Comparison of ENCODE assay signal across 15 cellular contexts in genomic region chr1:234197839-234198238, GRCh38.
"Had no signal": no experiment of that assay in that cellular context is flagged by ENCODE, and none has a peak within 500 bp of the region (broad histone marks: within the 10 kb centered on the region; RNA-seq: fewer than 3 reads in every experiment).

No MANE protein-coding gene starts in this region.

- H3K4me1 ChIP-seq: SJSA1 had no signal

- H3K27ac ChIP-seq: SJSA1, SK-N-MC had no signal

- DNase-seq: KBM-7, MV-4-11, NCI-H1048, NCI-H1105, NCI-H146, NCI-H1694 treated with DMSO at 0.1 percent for 48 hours, NCI-H1930, NCI-H2227 treated with DMSO at 0.1 percent for 48 hours, NCI-H524, NCI-H82, Right ventricle myocardium superior, RPMI8226, SIG-M5 had no signal

- H3K9me3 ChIP-seq: SJSA1 had no signal

- H3K36me3 ChIP-seq: SJSA1 had no signal

- H3K4me3 ChIP-seq: SJSA1, SK-N-MC had no signal
